Comparison of ENCODE assay signal across 8 cellular contexts in the genomic region with DNA sequence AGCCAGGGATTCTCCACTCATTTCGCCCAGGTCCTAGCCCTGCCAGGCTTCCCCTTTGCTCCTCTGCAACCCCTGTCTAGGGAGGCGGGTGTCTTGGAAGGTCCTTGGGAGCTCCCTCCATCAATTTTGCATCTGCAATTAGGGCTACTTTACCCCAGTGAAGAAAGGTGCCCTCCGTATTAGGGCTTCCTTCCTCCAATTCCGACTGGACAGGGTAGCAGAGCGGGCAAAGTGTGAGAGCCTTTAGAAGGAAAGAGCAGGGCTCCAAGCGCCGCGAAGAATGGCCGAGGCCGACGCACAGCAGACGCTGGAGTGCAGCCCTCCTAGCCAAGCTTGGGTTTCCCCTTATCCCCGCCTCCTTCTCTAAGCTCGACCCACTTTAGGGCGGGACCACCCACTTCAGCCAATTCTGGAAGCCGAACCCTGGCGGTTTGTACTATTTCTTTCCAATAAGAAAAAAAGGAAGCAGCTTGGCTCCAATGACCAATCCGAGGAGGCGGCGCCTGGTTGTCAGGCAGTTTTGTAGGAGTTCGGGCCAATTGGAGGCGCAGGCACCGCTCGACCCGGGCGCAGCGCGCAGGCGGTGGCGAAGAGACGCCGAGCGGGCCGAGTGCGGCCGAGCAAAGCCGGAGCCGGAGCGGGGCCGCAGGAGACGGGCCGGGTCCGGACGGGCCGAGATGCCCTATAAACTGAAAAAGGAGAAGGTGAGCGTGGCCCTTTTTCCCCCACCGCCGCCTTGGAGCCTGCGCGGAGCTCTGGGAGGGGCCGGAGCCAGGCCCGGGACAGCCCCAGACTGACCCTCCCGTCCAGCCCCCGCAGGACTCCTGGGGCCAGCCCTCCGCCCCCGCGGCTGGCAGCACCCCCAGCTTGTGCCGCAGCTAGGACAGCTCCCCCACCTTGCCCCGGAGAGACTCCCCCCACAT. TPM values are rescaled to one million over a fixed set of nuclear protein-coding genes. Genes with fewer than 3 reads are reported as not detected.
A peak's percentile ranks its signal among the peaks of the same experiment; 100 is the strongest.
DNase-seq lines count a peak whose midpoint lies in the region; ATAC-seq, FAIRE-seq and TF ChIP-seq lines count a peak whose summit lies in the region.

Gene PPP2R5D (plus strand): TSS at position 570 of the 923 bp plus-strand sequence. CDS start 108 bp downstream, at position 678.

- H3K27me3 Mint-ChIP-seq in CD14-positive monocyte (ENCODE audit: low read depth in 3 of 3), result peaks cover 0 to 4% (median 0%) of the 10 kb centered on the region in 3 donors

- no peaks in the 10 kb centered on the region for H3K9me3 Mint-ChIP-seq in CD14-positive monocyte

- H3K27ac Mint-ChIP-seq in CD14-positive monocyte, result peak within 1 kb of the TSS; percentile 78 to 94 (median 91)

- peak; percentile 93 to 99 for TF ChIP-seq POLR2A in HepG2 (IDR thresholded peaks at IDR 0.05; ENCODE audit: insufficient read depth in 1 of 2, low read depth in 2 of 2, low read length in 2 of 2)

- TF ChIP-seq EP300 in HepG2 (IDR thresholded peaks at IDR 0.05; ENCODE audit: low read depth in 2 of 2, low read length in 2 of 2) (no peak), HepG2 (CRISPR knock-in tag; IDR thresholded peaks at IDR 0.05; ENCODE audit: borderline replicate concordance) (no peak)

- H3K36me3 ChIP-seq in HepG2 (replicated peaks in 1 of 2; ENCODE audit: control insufficient read depth in 1 of 2, insufficient read depth in 2 of 2, low read length in 2 of 2), result peaks cover 2 to 8% of the 10 kb centered on the region in 2 experiments; a peak in 3 of 5 replicates

- TF ChIP-seq CTCF in CD14-positive monocyte (IDR thresholded peaks at IDR 0.05) (no peak), HepG2 (CRISPR knock-in tag; IDR thresholded peaks at IDR 0.05) (no peak)

- DNase-seq in CD14-positive monocyte (ENCODE audit: low spot score) (peak; percentile 97), NCI-H82 (lab: John Stamatoyannopoulos, UW) (peak; percentile 100), dermis microvascular lymphatic vessel endothelial cell (ENCODE audit: low read depth in 2 of 2) (peak; percentile 97 to 99), HepG2 (ENCODE audit: low spot score) (peak; percentile 100)
- peak; percentile 98 for DNase-seq in activated CD4-positive, alpha-beta T cell treated with anti-CD3 and anti-CD28 coated beads, Interleukin-2, amount 50 U/mL, for 48 hours
- peak; percentile 95 for DNase-seq in stimulated activated CD4-positive, alpha-beta T cell treated with anti-CD3 and anti-CD28 coated beads, Interleukin-4, amount 100 ng/mL, for 1 hour

- H2AFZ ChIP-seq in HepG2 (ENCODE audit: low read length), result peak within 1 kb of the TSS; percentile 99

- ATAC-seq in GM19397 (IDR thresholded peaks at IDR 0.05; ENCODE audit: unreplicated experiment) (peak; percentile 92), HG03571 (IDR thresholded peaks at IDR 0.05; ENCODE audit: unreplicated experiment) (peak; percentile 95), HepG2 (peak; percentile 95)

- peak within 1 kb of the TSS; percentile 85 to 96 for H3K4me3 Mint-ChIP-seq in CD14-positive monocyte

- no peaks in the 10 kb centered on the region; a peak in 1 of 5 replicates for H3K27me3 ChIP-seq in HepG2 (ENCODE audit: control insufficient read depth in 1 of 2, insufficient read depth in 2 of 2, low read length in 2 of 2)

- no TSS peak for BruUV-seq in HepG2 (replicated peaks; lab: Mats Ljungman, UMichigan)

- TF ChIP-seq RAD21 in HepG2 (CRISPR knock-in tag; IDR thresholded peaks at IDR 0.05), result peak; percentile 29; the same call in 1 of the 2 replicates

- CTCF ChIA-PET in HepG2 (lab: Yijun Ruan, JAX; ENCODE audit: low intra/inter-chr PET ratio, low total read pairs), result no interaction called here

- H3K4me1 Mint-ChIP-seq in CD14-positive monocyte, result peaks cover 53% of the 10 kb centered on the region

- peak within 1 kb of the TSS; percentile 98 for H3K4me2 ChIP-seq in HepG2 (ENCODE audit: low read depth, low read length)

- peaks cover 20% of the 10 kb centered on the region for H3K79me2 ChIP-seq in HepG2 (ENCODE audit: insufficient read depth, low read length)

- no peaks in the 10 kb centered on the region for H3K9me3 ChIP-seq in HepG2 (ENCODE audit: low read length)

- H3K36me3 Mint-ChIP-seq in CD14-positive monocyte, result peaks cover 9 to 18% of the 10 kb centered on the region in 2 donors

- WGBS in HepG2 (ENCODE audit: low lambda C conversion rate), result 1% methylated on average over 38 of the region's 59 CpGs

- H3K4me1 ChIP-seq in HepG2 (ENCODE audit: insufficient read depth, low read length), result peaks cover 52% of the 10 kb centered on the region

- peak within 1 kb of the TSS; percentile 75 for H3K27ac ChIP-seq in HepG2 (ENCODE audit: extremely low read length, insufficient read depth, low read length)

- intact Hi-C loops in CD14-positive monocyte (cut with micrococcal nuclease), result no loop called here
- intact Hi-C loops in HepG2 (cut with micrococcal nuclease; ENCODE audit: unreplicated experiment), result loop anchor here (1.0 kb wide), 1 partner anchor 29 kb away; the partner anchor contains the start of gene MEA1

- in situ Hi-C loops in HepG2 (cut with HindIII; ENCODE audit: extremely low pct_ligation_motif_present, low pct_unique_long_range_greater_than_20kb), result no loop called here

- POLR2A ChIA-PET in HepG2 (lab: Yijun Ruan, JAX), result interaction anchor here (0.6 to 2.7 kb wide), 49 partner anchors 8 to 493 kb away, joined by 3 to 55 read pairs (median 4); partner anchors contain the start of genes BICRAL, CNPY3, CUL7 and GNMT

- peak within 1 kb of the TSS; percentile 85 for H3K9ac ChIP-seq in HepG2 (ENCODE audit: insufficient read depth, low read depth, low read length)

- peak; percentile 93 for FAIRE-seq in HepG2 (lab: Jason Lieb, UNC)

- H4K20me1 ChIP-seq in HepG2 (ENCODE audit: insufficient read depth, low read length), result no peaks in the 10 kb centered on the region

- H3K4me3 ChIP-seq in HepG2 (replicated peaks in 1 of 3; ENCODE audit: insufficient read depth in 1 of 3, low read depth in 2 of 3, low read length in 3 of 3), result peak within 1 kb of the TSS; percentile 88 to 99 (median 92)

TF ChIP-seq in HepG2, 621 proteins besides CTCF, POLR2A, EP300 and RAD21 (continues in another document):
- TF ChIP-seq CHD4 (IDR thresholded peaks at IDR 0.05; ENCODE audit: borderline replicate concordance, low read length) (no peak), KLF11 (CRISPR knock-in tag; IDR thresholded peaks at IDR 0.05) (0 out of 2 replicates have a peak, but pooled peaks have one; percentile 23), ZFP37 (CRISPR knock-in tag; IDR thresholded peaks at IDR 0.05; ENCODE audit: borderline replicate concordance) (no peak), ZNF678 (CRISPR knock-in tag; IDR thresholded peaks at IDR 0.05) (0 out of 2 replicates have a peak, but pooled peaks have one; percentile 14), ZBTB7A (CRISPR knock-in tag; IDR thresholded peaks at IDR 0.05) (no peak)
- TF ChIP-seq, protein P1, sequence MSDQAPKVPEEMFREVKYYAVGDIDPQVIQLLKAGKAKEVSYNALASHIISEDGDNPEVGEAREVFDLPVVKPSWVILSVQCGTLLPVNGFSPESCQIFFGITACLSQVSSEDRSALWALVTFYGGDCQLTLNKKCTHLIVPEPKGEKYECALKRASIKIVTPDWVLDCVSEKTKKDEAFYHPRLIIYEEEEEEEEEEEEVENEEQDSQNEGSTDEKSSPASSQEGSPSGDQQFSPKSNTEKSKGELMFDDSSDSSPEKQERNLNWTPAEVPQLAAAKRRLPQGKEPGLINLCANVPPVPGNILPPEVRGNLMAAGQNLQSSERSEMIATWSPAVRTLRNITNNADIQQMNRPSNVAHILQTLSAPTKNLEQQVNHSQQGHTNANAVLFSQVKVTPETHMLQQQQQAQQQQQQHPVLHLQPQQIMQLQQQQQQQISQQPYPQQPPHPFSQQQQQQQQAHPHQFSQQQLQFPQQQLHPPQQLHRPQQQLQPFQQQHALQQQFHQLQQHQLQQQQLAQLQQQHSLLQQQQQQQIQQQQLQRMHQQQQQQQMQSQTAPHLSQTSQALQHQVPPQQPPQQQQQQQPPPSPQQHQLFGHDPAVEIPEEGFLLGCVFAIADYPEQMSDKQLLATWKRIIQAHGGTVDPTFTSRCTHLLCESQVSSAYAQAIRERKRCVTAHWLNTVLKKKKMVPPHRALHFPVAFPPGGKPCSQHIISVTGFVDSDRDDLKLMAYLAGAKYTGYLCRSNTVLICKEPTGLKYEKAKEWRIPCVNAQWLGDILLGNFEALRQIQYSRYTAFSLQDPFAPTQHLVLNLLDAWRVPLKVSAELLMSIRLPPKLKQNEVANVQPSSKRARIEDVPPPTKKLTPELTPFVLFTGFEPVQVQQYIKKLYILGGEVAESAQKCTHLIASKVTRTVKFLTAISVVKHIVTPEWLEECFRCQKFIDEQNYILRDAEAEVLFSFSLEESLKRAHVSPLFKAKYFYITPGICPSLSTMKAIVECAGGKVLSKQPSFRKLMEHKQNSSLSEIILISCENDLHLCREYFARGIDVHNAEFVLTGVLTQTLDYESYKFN (CRISPR knock-in tag; conservative IDR thresholded peaks at IDR 0.05), result no peak; the same call in 1 of the 2 replicates

RNA-seq across cellular contexts. Expression of gene PPP2R5D, which starts in this region (rescaled TPM):
- polyA plus RNA-seq in CD14-positive monocyte, result 10 to 100 TPM; 10.3 to 14.9 TPM
- total RNA-seq in dermis microvascular lymphatic vessel endothelial cell, result 27.6 and 32.5 TPM in 2 replicates
- total RNA-seq in HepG2 (2016; rRNA removed; fragmentation: Illumina TruSeq; extraction: Trizol), result 55.6 and 60.4 TPM in 2 replicates
- total RNA-seq in HepG2 (2016; cell fraction: cytosol; rRNA removed; fragmentation: Illumina TruSeq; extraction: Trizol; ENCODE audit: low read depth), result 8.7 and 10.0 TPM in 2 replicates
- 50.4 and 57.8 TPM in 2 replicates for total RNA-seq in HepG2 (2016; cell fraction: insoluble cytoplasmic fraction; rRNA removed; fragmentation: Illumina TruSeq; extraction: Trizol)
- total RNA-seq in HepG2 (2016; cell fraction: membrane; rRNA removed; fragmentation: Illumina TruSeq; extraction: Trizol), result 26.0 and 26.2 TPM in 2 replicates
- 32.7 and 35.1 TPM in 2 replicates for total RNA-seq in HepG2 (2016; cell fraction: nucleus; rRNA removed; fragmentation: Illumina TruSeq; extraction: Trizol)
- polyA plus RNA-seq in HepG2 (2011; rRNA removed), result 39.4 and 53.7 TPM in 2 replicates
- polyA plus RNA-seq in HepG2 (2011; cell fraction: cytosol; rRNA removed), result 41.3 and 44.3 TPM in 2 replicates
- 50.5 and 51.8 TPM in 2 replicates for polyA plus RNA-seq in HepG2 (2011; cell fraction: nucleus; rRNA removed)
- polyA plus RNA-seq in HepG2 (2012), result 34.9 and 36.8 TPM in 2 replicates
- polyA plus RNA-seq in HepG2 (2016; cell fraction: cytosol; fragmentation: Illumina TruSeq; extraction: Trizol; ENCODE audit: low read depth), result 7.3 and 8.1 TPM in 2 replicates
- polyA plus RNA-seq in HepG2 (2016; cell fraction: insoluble cytoplasmic fraction; fragmentation: Illumina TruSeq; extraction: Trizol; ENCODE audit: low read depth), result 57.4 and 66.7 TPM in 2 replicates
- 15.9 and 19.4 TPM in 2 replicates for polyA plus RNA-seq in HepG2 (2016; cell fraction: membrane; fragmentation: Illumina TruSeq; extraction: Trizol; ENCODE audit: low read depth)
- 64.1 and 68.3 TPM in 2 replicates for polyA plus RNA-seq in HepG2 (2016; cell fraction: nucleus; fragmentation: Illumina TruSeq; extraction: Trizol; ENCODE audit: insufficient read depth, low read depth)
- 93.1 and 95.5 TPM in 2 replicates for polyA minus RNA-seq in HepG2 (2011; rRNA and poly(A)+ RNA removed; ENCODE audit: low replicate concordance)
- 33.1 and 38.4 TPM in 2 replicates for polyA minus RNA-seq in HepG2 (2011; cell fraction: cytosol; rRNA and poly(A)+ RNA removed)
- 16.5 and 18.2 TPM in 2 replicates for polyA minus RNA-seq in HepG2 (2011; cell fraction: nucleus; rRNA and poly(A)+ RNA removed)

Comparison
In these comparisons a context has a peak if more than half of its experiments do, and no peak if none do; other contexts are left out.
1. Peak in every context shown above with its lines: DNase-seq, ATAC-seq, H3K4me3 ChIP-seq and H3K27ac ChIP-seq.